Comparison of ENCODE assay signal across 8 cellular contexts in the genomic region with DNA sequence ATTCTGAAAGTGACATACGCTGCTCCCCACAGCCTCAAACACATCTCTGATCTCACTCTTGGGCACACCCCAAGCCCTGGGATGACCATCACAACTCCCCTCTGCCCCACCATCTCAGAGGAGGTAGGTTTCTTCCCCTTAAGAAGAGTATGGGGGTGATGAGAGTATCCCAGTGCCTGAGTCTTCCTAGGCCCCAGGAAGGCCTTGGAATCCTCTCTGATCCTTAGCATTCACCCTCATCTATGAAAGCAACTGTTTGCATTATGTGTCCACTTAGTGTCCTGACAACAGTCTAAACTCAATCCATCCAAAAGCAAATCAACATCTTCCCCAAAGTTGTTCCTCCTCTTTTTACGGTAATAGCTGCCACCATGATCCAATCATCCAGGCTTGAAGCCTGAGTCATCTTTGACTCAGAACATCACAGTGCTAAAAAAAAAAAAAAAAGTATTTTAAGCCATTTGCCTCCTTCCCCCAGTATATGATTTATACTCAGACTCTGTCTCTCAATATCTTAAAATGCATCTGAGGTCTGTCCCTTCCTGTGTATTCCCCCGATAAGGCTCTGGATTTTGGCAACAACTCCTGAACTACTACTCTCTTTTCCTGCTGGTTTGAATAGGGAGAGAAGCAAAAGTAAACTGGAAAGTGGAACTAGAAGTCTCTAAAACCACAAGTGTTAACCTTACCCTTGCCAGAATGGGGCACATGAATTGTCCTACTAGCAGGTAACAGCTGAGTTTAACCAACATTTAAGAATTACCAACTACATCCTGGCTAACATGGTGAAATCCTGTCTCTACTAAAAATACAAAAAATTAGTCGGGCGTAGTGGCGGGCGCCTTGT.
DNase-seq lines count a peak whose midpoint lies in the region; ATAC-seq and TF ChIP-seq lines count a peak whose summit lies in the region.

No MANE protein-coding gene starts in this region.

- DNase-seq in NCI-H82 (lab: John Stamatoyannopoulos, UW) (peak; percentile 48), NCI-H82 treated with DMSO at 0.1 percent for 48 hours (lab: John Stamatoyannopoulos, UW; ENCODE audit: unreplicated experiment) (no peak), NOMO-1 (lab: John Stamatoyannopoulos, UW; ENCODE audit: unreplicated experiment in 2 of 2) (peak; percentile 43 to 81), dedifferentiated amniotic fluid mesenchymal stem cell (ENCODE audit: extremely low spot score) (peak; percentile 55), NCI-H2029 treated with DMSO at 0.1 percent for 48 hours (lab: John Stamatoyannopoulos, UW) (no peak), NCI-H1436 treated with DMSO at 0.1 percent for 48 hours (lab: John Stamatoyannopoulos, UW) (no peak)

- no peaks in the 10 kb centered on the region for H3K27me3 Mint-ChIP-seq in nephron (ENCODE audit: low read depth)

- no peak for TF ChIP-seq CTCF in nephron (IDR thresholded peaks at IDR 0.05; ENCODE audit: unreplicated experiment in 3 of 3)

- H3K4me1 Mint-ChIP-seq in nephron, result peaks cover 25% of the 10 kb centered on the region

- ATAC-seq in HG02610 (IDR thresholded peaks at IDR 0.05; ENCODE audit: unreplicated experiment), result peak; percentile 26

- H3K9me3 Mint-ChIP-seq in nephron, result no peaks in the 10 kb centered on the region

- peak overlapping the region; percentile 26 to 72 (median 55) for H3K27ac Mint-ChIP-seq in nephron

- H3K36me3 Mint-ChIP-seq in nephron (ENCODE audit: low read depth), result peaks cover 5% of the 10 kb centered on the region

- no peak overlapping the region for H3K4me3 Mint-ChIP-seq in nephron

Comparison
In these comparisons a context has a peak if more than half of its experiments do, and no peak if none do; other contexts are left out.
1. DNase-seq: peak in NCI-H82 (single experiment), NOMO-1 (2 of 2) and dedifferentiated amniotic fluid mesenchymal stem cell (single experiment); none in NCI-H82 treated with DMSO at 0.1 percent for 48 hours (single experiment), NCI-H2029 treated with DMSO at 0.1 percent for 48 hours (single experiment) and NCI-H1436 treated with DMSO at 0.1 percent for 48 hours (single experiment).